Comparison of ENCODE assay signal across 9 cellular contexts in the genomic region with DNA sequence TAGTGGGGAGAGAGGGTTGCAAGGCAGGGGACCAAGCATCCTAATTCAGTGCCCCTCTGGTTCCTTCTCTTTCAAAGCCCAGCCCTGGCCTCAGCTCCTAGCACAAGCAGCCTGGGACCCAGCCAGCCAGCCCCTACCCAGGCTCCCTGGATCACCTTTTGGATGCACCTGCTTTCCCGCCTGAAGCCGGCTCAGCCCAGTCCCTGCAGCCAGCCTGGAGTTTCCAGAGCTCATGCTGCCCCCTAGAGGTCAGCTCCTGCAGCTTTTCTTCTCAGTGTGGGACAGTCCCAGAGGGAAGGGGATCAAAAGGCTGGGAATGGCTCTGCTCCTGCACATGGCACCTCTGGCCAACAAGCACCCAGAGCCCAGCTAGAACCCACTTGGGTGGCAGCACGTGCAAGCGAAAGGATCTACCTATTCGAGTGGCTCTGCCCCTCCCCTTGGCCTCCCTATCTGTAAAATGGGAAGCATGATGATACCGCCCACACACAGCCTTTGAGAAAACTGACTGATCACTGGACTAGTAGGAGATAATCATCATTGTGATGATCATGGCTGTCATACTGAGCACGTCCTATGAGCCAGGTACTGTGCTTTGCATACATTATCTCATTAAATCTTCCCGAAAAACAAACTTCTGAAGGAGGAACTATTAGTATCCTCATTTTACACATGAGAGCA. TPM values are rescaled to one million over a fixed set of nuclear protein-coding genes. Genes with fewer than 3 reads are reported as not detected.
DNase-seq lines count a peak whose midpoint lies in the region; FAIRE-seq and TF ChIP-seq lines count a peak whose summit lies in the region.
"Had no signal": no experiment of that assay in that cellular context is flagged by ENCODE, and none has a peak within 500 bp of the region (broad histone marks: within the 10 kb centered on the region; RNA-seq: fewer than 3 reads in every experiment).

No MANE protein-coding gene starts in this region.

- no peak overlapping the region for H2AFZ ChIP-seq in endothelial cell of umbilical vein (ENCODE audit: low read depth, low read length)

- WGBS in mesendoderm (ENCODE audit: extremely low coverage, insufficient coverage, low lambda C conversion rate): no CpG with 5 or more reads among the region's 8 CpGs
- WGBS in stomach, 5 donors: 30 to 56% (median 34%) methylated on average over 3 to 8 of the region's 8 CpGs

- H3K27ac ChIP-seq in HEK293 (ENCODE audit: extremely low read depth, low read depth, low read length) (no peak overlapping the region), endothelial cell of umbilical vein (ENCODE audit: insufficient read depth, low read depth, low read length) (no peak overlapping the region), mesendoderm (ENCODE audit: low read depth, low read length) (no peak overlapping the region), stomach (no peak overlapping the region)
- H3K27ac ChIP-seq: epithelial cell of prostate had no signal

- dilution Hi-C loops in endothelial cell of umbilical vein (cut with MboI; ENCODE audit: extremely low pct_ligation_motif_present, low sequenced_read_pairs): loop anchor here (25.0 kb wide), 1 partner anchor 97 kb away; no protein-coding TSS in a partner anchor

- intact Hi-C loops in endothelial cell of umbilical vein (cut with micrococcal nuclease) (loop anchor here (1.0 to 2.0 kb wide), 4 partner anchors 32 to 483 kb away; no protein-coding TSS in a partner anchor), stomach (cut with DNase I; ENCODE audit: low total_unique reads) (no loop called here)

- H3K9ac ChIP-seq in endothelial cell of umbilical vein (replicated peaks; ENCODE audit: extremely low read depth, insufficient read depth, low read length): no peak overlapping the region
- H3K9ac ChIP-seq in mesendoderm (ENCODE audit: low read length): no peak overlapping the region

- no peak overlapping the region for H3K4me2 ChIP-seq in endothelial cell of umbilical vein (ENCODE audit: insufficient read depth, low read length)
- no peak overlapping the region for H3K4me2 ChIP-seq in mesendoderm (ENCODE audit: low read length)

- no peaks in the 10 kb centered on the region for H3K27me3 ChIP-seq in endothelial cell of umbilical vein (ENCODE audit: control insufficient read depth in 2 of 2, insufficient read depth in 2 of 2, low read length in 2 of 2)
- H3K27me3 ChIP-seq in mesendoderm (ENCODE audit: insufficient read depth, low read length, poor library complexity): no peaks in the 10 kb centered on the region
- H3K27me3 ChIP-seq in stomach: no peaks in the 10 kb centered on the region

- no peaks in the 10 kb centered on the region for H3K9me1 ChIP-seq in endothelial cell of umbilical vein (replicated peaks; ENCODE audit: control insufficient read depth, extremely low read depth, insufficient read depth, low read length)

- POLR2A ChIA-PET in HEK293 (lab: Yijun Ruan, JAX) (no interaction called here), endothelial cell of umbilical vein (lab: Charles Lee) (interaction anchor here (0.6 kb wide), 1 partner anchor 29 kb away, joined by 3 read pairs; no protein-coding TSS in a partner anchor)

- peak; percentile 39 for TF ChIP-seq CTCF in HEK293 (tag by site-specific recombination; IDR thresholded peaks at IDR 0.05)
- peak; percentile 84 to 94 for TF ChIP-seq CTCF in endothelial cell of umbilical vein (IDR thresholded peaks at IDR 0.05; ENCODE audit: extremely low read depth in 1 of 2, insufficient read depth in 1 of 2, low read depth in 1 of 2, low read length in 2 of 2)
- peak in 5 of 7 experiments; percentile 16 to 60 (median 23) for TF ChIP-seq CTCF in stomach (IDR thresholded peaks at IDR 0.05)

- no peak overlapping the region for H3K18ac ChIP-seq in mesendoderm (ENCODE audit: low read length)

- CTCF ChIA-PET in HEK293 (lab: Yijun Ruan, JAX): interaction anchor here (0.5 to 9.2 kb wide), 34 partner anchors 9 to 796 kb away, joined by 3 to 169 read pairs (median 4); partner anchors contain the start of gene INSYN2B
- CTCF ChIA-PET in endothelial cell of umbilical vein (lab: Charles Lee): interaction anchor here (0.5 to 11.4 kb wide), 39 partner anchors 8 to 488 kb away, joined by 3 to 252 read pairs (median 5); partner anchors contain the start of genes FOXI1 and INSYN2B

- no peak for TF ChIP-seq EP300 in stomach (IDR thresholded peaks at IDR 0.05)

- H3K23ac ChIP-seq in mesendoderm (ENCODE audit: low read length): no peak overlapping the region

- H3K56ac ChIP-seq in mesendoderm (ENCODE audit: low read length): no peak overlapping the region

- H4K20me1 ChIP-seq in endothelial cell of umbilical vein (replicated peaks; ENCODE audit: control insufficient read depth, extremely low read depth, insufficient read depth, low read length): no peaks in the 10 kb centered on the region

- H2BK120ac ChIP-seq in mesendoderm (ENCODE audit: low read depth, low read length): no peak overlapping the region

- FAIRE-seq in endothelial cell of umbilical vein (lab: Jason Lieb, UNC): peak; percentile 88

- no peak overlapping the region for H3K4me3 ChIP-seq in HEK293 (ENCODE audit: low read depth, low read length)
- no peak overlapping the region for H3K4me3 ChIP-seq in endothelial cell of umbilical vein (replicated peaks in 1 of 3; ENCODE audit: insufficient read depth in 1 of 3, low read depth in 1 of 3, low read length in 3 of 3)
- H3K4me3 ChIP-seq in mesendoderm (ENCODE audit: low read length): no peak overlapping the region
- no peak overlapping the region for H3K4me3 ChIP-seq in stomach

- TF ChIP-seq POLR2A in endothelial cell of umbilical vein (IDR thresholded peaks at IDR 0.05; ENCODE audit: low read depth, low read length) (no peak), stomach (IDR thresholded peaks at IDR 0.05) (no peak)

- H2BK15ac ChIP-seq in mesendoderm (replicated peaks; ENCODE audit: low read depth): no peak overlapping the region

- no peak overlapping the region for H3K4ac ChIP-seq in mesendoderm (ENCODE audit: low read depth, low read length)

- no peak overlapping the region for H2BK5ac ChIP-seq in mesendoderm (ENCODE audit: low read length)

- DNase-seq in NCI-H82 (lab: John Stamatoyannopoulos, UW) (peak; percentile 65), NCI-H82 treated with DMSO at 0.1 percent for 48 hours (lab: John Stamatoyannopoulos, UW; ENCODE audit: unreplicated experiment) (no peak), NCI-H2029 treated with DMSO at 0.1 percent for 48 hours (lab: John Stamatoyannopoulos, UW) (peak; percentile 64), endothelial cell of umbilical vein (ENCODE audit: low read depth, low spot score) (peak; percentile 65), mesendoderm (peak; percentile 83), stomach (peak; percentile 55)
- DNase-seq in activated CD4-positive, alpha-beta T cell treated with anti-CD3 and anti-CD28 coated beads, Interleukin-2, amount 50 U/mL, for 1 hour: peak; percentile 27

- H4K5ac ChIP-seq in mesendoderm (ENCODE audit: low read length): no peak overlapping the region

- H3K9me3 ChIP-seq in HEK293 (ENCODE audit: control insufficient read depth, insufficient read depth, low read depth, low read length): no peaks in the 10 kb centered on the region
- H3K9me3 ChIP-seq in endothelial cell of umbilical vein (replicated peaks; ENCODE audit: control insufficient read depth, insufficient read depth, low read length): no peaks in the 10 kb centered on the region
- no peaks in the 10 kb centered on the region for H3K9me3 ChIP-seq in stomach

- H2AK5ac ChIP-seq in mesendoderm (ENCODE audit: low read length): no peak overlapping the region

- H3K79me1 ChIP-seq in mesendoderm (ENCODE audit: low read length): no peaks in the 10 kb centered on the region

- no TSS peak for BruUV-seq in endothelial cell of umbilical vein (replicated peaks; lab: Mats Ljungman, UMichigan)

- H4K8ac ChIP-seq in mesendoderm (ENCODE audit: low read depth, low read length): no peak overlapping the region

- H3K36me3 ChIP-seq in HEK293 (ENCODE audit: control insufficient read depth in 2 of 2, insufficient read depth in 1 of 2, low read length in 2 of 2): no peaks in the 10 kb centered on the region
- H3K36me3 ChIP-seq in endothelial cell of umbilical vein (ENCODE audit: control insufficient read depth in 2 of 2, extremely low read depth in 1 of 2, insufficient read depth in 2 of 2, low read length in 2 of 2): no peaks in the 10 kb centered on the region
- no peaks in the 10 kb centered on the region for H3K36me3 ChIP-seq in mesendoderm (ENCODE audit: control insufficient read depth, insufficient read depth, low read length)
- H3K36me3 ChIP-seq in stomach: no peaks in the 10 kb centered on the region

- H3K79me2 ChIP-seq in endothelial cell of umbilical vein (ENCODE audit: control insufficient read depth, insufficient read depth, low read length) (no peaks in the 10 kb centered on the region), mesendoderm (ENCODE audit: control insufficient read depth, insufficient read depth, low read length) (no peaks in the 10 kb centered on the region)

- no peaks in the 10 kb centered on the region for H3K4me1 ChIP-seq in HEK293 (ENCODE audit: control insufficient read depth, insufficient read depth, low read length)
- H3K4me1 ChIP-seq in endothelial cell of umbilical vein (ENCODE audit: control insufficient read depth, extremely low read depth, insufficient read depth, low read length): no peaks in the 10 kb centered on the region
- H3K4me1 ChIP-seq in mesendoderm (ENCODE audit: control insufficient read depth, low read depth, low read length): no peaks in the 10 kb centered on the region
- H3K4me1 ChIP-seq in stomach: no peaks in the 10 kb centered on the region

TF ChIP-seq in HEK293, 187 proteins besides CTCF, POLR2A, EP300 and RAD21 (continues in another document):
- no peak for TF ChIP-seq ZNF792 (tag by site-specific recombination; IDR thresholded peaks at IDR 0.05)
- TF ChIP-seq ZNF514 (tag by site-specific recombination; IDR thresholded peaks at IDR 0.05): no peak
- peak; percentile 87 for TF ChIP-seq ZNF223 (tag by site-specific recombination; IDR thresholded peaks at IDR 0.05)

TF ChIP-seq in endothelial cell of umbilical vein, 7 proteins besides CTCF, POLR2A, EP300 and RAD21 (continues in another document):
- no peak for TF ChIP-seq MYC (IDR thresholded peaks at IDR 0.05; ENCODE audit: low read depth, low read length)
- TF ChIP-seq POLR2AphosphoS5 (IDR thresholded peaks at IDR 0.05; ENCODE audit: insufficient read depth, low read depth, low read length): no peak
- no peak for TF ChIP-seq EZH2 (IDR thresholded peaks at IDR 0.05; ENCODE audit: borderline replicate concordance, low read depth, low read length, severe bottlenecking)

RNA-seq across cellular contexts. Expression of gene C5orf58, which starts 48.6 kb away (rescaled TPM):
- total RNA-seq in endothelial cell of umbilical vein (not detected in 2 replicates), stomach (under 1 TPM in 1 of 5 donors, not detected in 4; 0.43 TPM)
- polyA plus RNA-seq in endothelial cell of umbilical vein (not detected in 2 replicates), stomach (1 to 10 TPM in 1 of 3 donors, not detected in 2; 4.6 TPM)
- not detected in 2 replicates for polyA plus RNA-seq in endothelial cell of umbilical vein (2011; cell fraction: cytosol; rRNA removed)
- polyA plus RNA-seq in endothelial cell of umbilical vein (2011; cell fraction: nucleus; rRNA removed): not detected in 2 replicates
- not detected in 2 replicates for polyA plus RNA-seq in endothelial cell of umbilical vein (2012)
- not detected in 2 replicates for polyA minus RNA-seq in endothelial cell of umbilical vein
- not detected for polyA minus RNA-seq in endothelial cell of umbilical vein (2011; cell fraction: cytosol; rRNA and poly(A)+ RNA removed)
- polyA minus RNA-seq in endothelial cell of umbilical vein (2011; cell fraction: nucleus; rRNA and poly(A)+ RNA removed): not detected in 2 replicates
- 1.0 TPM for polyA plus RNA-seq in mesendoderm (2013, experiment 1 of 2)
- polyA plus RNA-seq in mesendoderm (2013, experiment 2 of 2): 1.2 TPM

Comparison
In these comparisons a context has a peak if more than half of its experiments do, and no peak if none do; other contexts are left out.
1. CTCF ChIP-seq: peak in every context shown above with its lines; median percentile 89 in endothelial cell of umbilical vein; 39 in HEK293; 23 in stomach.